ENCODE assay signal across 17 cellular contexts in the genomic region with DNA sequence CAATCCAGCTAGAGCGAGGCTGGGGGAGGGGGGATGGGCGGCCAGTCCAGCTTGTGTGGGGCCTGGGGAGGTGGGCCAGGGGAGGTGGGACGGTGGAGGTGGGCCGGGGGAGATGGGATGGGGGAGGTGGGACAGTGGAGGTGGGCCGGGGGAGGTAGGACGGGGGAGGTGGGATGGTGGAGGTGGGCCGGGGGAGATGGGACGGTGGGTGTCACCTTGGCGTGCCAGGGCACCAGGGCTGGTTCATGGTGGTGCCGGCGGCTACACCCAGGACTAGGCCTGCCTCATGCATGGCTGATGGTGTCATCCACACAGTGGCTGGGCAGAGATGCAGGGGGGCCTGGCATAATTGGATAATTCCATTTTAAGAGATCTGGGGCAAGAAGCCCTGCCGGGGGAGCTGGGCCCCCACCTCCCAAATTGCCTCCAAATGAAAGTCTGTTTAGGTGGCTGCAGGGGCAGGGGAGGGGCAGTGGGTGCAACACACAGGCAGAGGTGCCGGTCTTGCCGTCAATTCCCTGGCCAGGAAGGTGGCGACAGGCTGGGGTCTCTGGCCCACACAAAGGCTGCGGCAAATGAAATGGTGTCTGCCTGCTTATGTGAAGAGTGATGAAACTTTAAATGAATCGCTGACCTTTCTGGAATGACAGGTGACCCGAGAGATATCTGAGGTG.
DNase-seq lines count a peak whose midpoint lies in the region; ATAC-seq, FAIRE-seq and TF ChIP-seq lines count a peak whose summit lies in the region.
"Had no signal": no experiment of that assay in that cellular context is flagged by ENCODE, and none has a peak within 500 bp of the region (broad histone marks: within the 10 kb centered on the region; RNA-seq: fewer than 3 reads in every experiment).

No MANE protein-coding gene starts in this region.

- no peaks in the 10 kb centered on the region for H3K79me2 ChIP-seq in PC-3 (ENCODE audit: low read length)

- DNase-seq in activated CD4-positive, alpha-beta T cell treated with anti-CD3 and anti-CD28 coated beads, Interleukin-2, amount 10 ng/mL, durations not matched to agents 7 days and 5 days, result no peak
- DNase-seq in activated CD4-positive, alpha-beta T cell treated with anti-CD3 and anti-CD28 coated beads for 48 hours, result no peak
- DNase-seq in H7, result peak; percentile 59
- DNase-seq in left ventricle myocardium superior, result peak; percentile 18
- DNase-seq in posterior vena cava (ENCODE audit: low spot score), result peak; percentile 57
- DNase-seq in PC-3, result no peak
- no peak for DNase-seq in NCI-H187 treated with DMSO at 0.1 percent for 48 hours (lab: John Stamatoyannopoulos, UW)
- DNase-seq in urothelium cell line (ENCODE audit: low spot score), result no peak
- DNase-seq: HFFc6, KG1, NCI-H1092 treated with DMSO at 0.1 percent for 48 hours, NCI-H1694, NCI-H446, NCI-H748 treated with DMSO at 0.1 percent for 48 hours had no signal

- no peaks in the 10 kb centered on the region for H3K9me3 Mint-ChIP-seq in activated CD4-positive, alpha-beta T cell treated with anti-CD3 and anti-CD28 coated beads, Interleukin-2, amount 10 ng/mL, durations not matched to agents 7 days and 5 days
- H3K9me3 Mint-ChIP-seq: HFFc6 had no signal

- no peak overlapping the region for H2AFZ ChIP-seq in PC-3 (ENCODE audit: low read length)

- no peaks in the 10 kb centered on the region for H3F3A ChIP-seq in PC-3 (ENCODE audit: low read length, unreplicated experiment)

- H3K36me3 ChIP-seq in H7 (replicated peaks; ENCODE audit: control insufficient read depth, insufficient read depth, low read length) (no peaks in the 10 kb centered on the region), PC-3 (ENCODE audit: low read depth, low read length) (no peaks in the 10 kb centered on the region)

- H3K9ac ChIP-seq in PC-3 (ENCODE audit: low read length), result no peak overlapping the region

- CTCF ChIA-PET in activated CD4-positive, alpha-beta T cell treated with anti-CD3 and anti-CD28 coated beads, Interleukin-2, amount 10 ng/mL, durations not matched to agents 7 days and 5 days (lab: Charles Lee), result interaction anchor here (1.2 kb wide), 1 partner anchor 13 kb away, joined by 3 read pairs; no protein-coding TSS in a partner anchor
- CTCF ChIA-PET in PC-3 (lab: Charles Lee), result no interaction called here

- H3K4me3 ChIP-seq in H7 (ENCODE audit: insufficient read depth, low read depth, low read length) (no peak overlapping the region), PC-3 (ENCODE audit: low read length) (no peak overlapping the region)

- no peaks in the 10 kb centered on the region for H3K27me3 Mint-ChIP-seq in activated CD4-positive, alpha-beta T cell treated with anti-CD3 and anti-CD28 coated beads, Interleukin-2, amount 10 ng/mL, durations not matched to agents 7 days and 5 days

- H3K27me3 ChIP-seq in H7 (ENCODE audit: control insufficient read depth, insufficient read depth, low read length) (no peaks in the 10 kb centered on the region), PC-3 (ENCODE audit: low read length) (no peaks in the 10 kb centered on the region)

- H3K4me1 Mint-ChIP-seq in activated CD4-positive, alpha-beta T cell treated with anti-CD3 and anti-CD28 coated beads, Interleukin-2, amount 10 ng/mL, durations not matched to agents 7 days and 5 days, result peaks cover 19% of the 10 kb centered on the region

- peak overlapping the region; percentile 66 for H3K27ac Mint-ChIP-seq in activated CD4-positive, alpha-beta T cell treated with anti-CD3 and anti-CD28 coated beads, Interleukin-2, amount 10 ng/mL, durations not matched to agents 7 days and 5 days
- H3K27ac Mint-ChIP-seq: HFFc6 had no signal

- ATAC-seq in left ventricle myocardium superior (no peak), PC-3 (no peak)

- no peak overlapping the region for H3K27ac ChIP-seq in PC-3 (ENCODE audit: low read length)
- H3K27ac ChIP-seq: 22Rv1, HL-60 had no signal

- H3K4me3 Mint-ChIP-seq in activated CD4-positive, alpha-beta T cell treated with anti-CD3 and anti-CD28 coated beads, Interleukin-2, amount 10 ng/mL, durations not matched to agents 7 days and 5 days, result no peak overlapping the region
- H3K4me3 Mint-ChIP-seq: HFFc6 had no signal

- peaks cover 19% of the 10 kb centered on the region; the same call in 1 of the 2 replicates for H3K4me1 ChIP-seq in PC-3 (ENCODE audit: insufficient read depth, low read length)

- no peaks in the 10 kb centered on the region for H3K36me3 Mint-ChIP-seq in activated CD4-positive, alpha-beta T cell treated with anti-CD3 and anti-CD28 coated beads, Interleukin-2, amount 10 ng/mL, durations not matched to agents 7 days and 5 days (ENCODE audit: low read depth)

- BruUV-seq in PC-3 (replicated peaks; lab: Mats Ljungman, UMichigan), result no TSS peak

- no peaks in the 10 kb centered on the region for H4K20me1 ChIP-seq in PC-3 (ENCODE audit: low read length)

- no peaks in the 10 kb centered on the region for H3K9me3 ChIP-seq in PC-3 (ENCODE audit: low read length)

- no peaks in the 10 kb centered on the region for H3K9me2 ChIP-seq in PC-3 (replicated peaks; ENCODE audit: low read length)

- no peak for TF ChIP-seq CTCF in PC-3 (conservative IDR thresholded peaks at IDR 0.05; ENCODE audit: low read depth, low read length)

- FAIRE-seq in urothelium cell line (lab: Jason Lieb, UNC), result no peak
- FAIRE-seq: H1 had no signal

- H3K4me2 ChIP-seq in PC-3 (ENCODE audit: low read length), result no peak overlapping the region

- POLR2A ChIA-PET in activated CD4-positive, alpha-beta T cell treated with anti-CD3 and anti-CD28 coated beads, Interleukin-2, amount 10 ng/mL, durations not matched to agents 7 days and 5 days (lab: Charles Lee), result no interaction called here
- POLR2A ChIA-PET in PC-3 (lab: Charles Lee; ENCODE audit: unreplicated experiment), result no interaction called here

- intact Hi-C loops in left ventricle myocardium superior (cut with micrococcal nuclease), result no loop called here
- intact Hi-C loops in posterior vena cava (cut with DNase I), result no loop called here
- intact Hi-C loops in PC-3 (cut with micrococcal nuclease), result no loop called here

Comparison
In these comparisons a context has a peak if more than half of its experiments do, and no peak if none do; other contexts are left out.
1. DNase-seq: peak in H7 (single experiment), left ventricle myocardium superior (single experiment) and posterior vena cava (single experiment); none in activated CD4-positive, alpha-beta T cell treated with anti-CD3 and anti-CD28 coated beads, Interleukin-2, amount 10 ng/mL, durations not matched to agents 7 days and 5 days (single experiment), activated CD4-positive, alpha-beta T cell treated with anti-CD3 and anti-CD28 coated beads for 48 hours (single experiment), PC-3 (single experiment), NCI-H187 treated with DMSO at 0.1 percent for 48 hours (single experiment) and urothelium cell line (single experiment).